ENCODE assay signal across 19 cellular contexts in the genomic region with DNA sequence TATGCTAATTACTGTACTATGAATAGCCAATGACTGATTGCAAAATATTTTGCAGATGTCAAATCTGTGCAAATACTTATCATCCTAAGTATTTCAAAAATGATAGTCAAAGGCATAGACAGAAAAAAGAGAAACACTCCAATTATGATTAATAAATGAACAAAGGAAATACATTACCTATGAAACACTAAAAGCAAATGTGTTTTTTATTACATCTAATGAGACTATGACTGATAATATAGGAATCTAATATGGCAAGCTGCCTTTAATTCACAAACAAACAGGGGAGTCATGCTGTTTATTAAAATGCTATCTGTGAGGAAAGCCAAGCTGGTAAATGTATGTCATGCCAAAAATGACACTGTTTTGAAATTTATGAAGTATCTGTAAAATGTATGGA.
"Had no signal": no experiment of that assay in that cellular context is flagged by ENCODE, and none has a peak within 500 bp of the region (broad histone marks: within the 10 kb centered on the region; RNA-seq: fewer than 3 reads in every experiment).

No MANE protein-coding gene starts in this region.

- DNase-seq: colonic mucosa; dermis blood vessel endothelial cell; immature natural killer cell; left colon; mammary epithelial cell; natural killer cell; nucleus accumbens; pancreas; right cardiac atrium; small intestine; stimulated activated CD4-positive, alpha-beta T cell treated with anti-CD3 and anti-CD28 coated beads, Interleukin-12 subunit alpha, Interleukin-12 subunit beta, amount 100 ng/mL, for 4 hours; stimulated activated naive CD4-positive, alpha-beta T cell treated with Interleukin-2 at 50 U/mL for 16 hours; thyroid gland; uterus had no signal

- H3K27me3 ChIP-seq: colonic mucosa, foreskin keratinocyte, neural progenitor cell, pancreas, suprapubic skin, thyroid gland, uterus had no signal

- H2AFZ ChIP-seq: neural progenitor cell had no signal

- H3K36me3 ChIP-seq: colonic mucosa, neural progenitor cell, pancreas, suprapubic skin, thyroid gland, uterus had no signal

- H3K9me3 Mint-ChIP-seq: neural progenitor cell had no signal

- H3K4me3 Mint-ChIP-seq: immature natural killer cell, natural killer cell, neural progenitor cell, type B pancreatic cell had no signal

- H3K4me3 ChIP-seq: colonic mucosa, neural progenitor cell, pancreas, suprapubic skin, thyroid gland, uterus had no signal

- H3K27ac ChIP-seq: colonic mucosa, foreskin keratinocyte, neural progenitor cell, pancreas, suprapubic skin, thyroid gland, uterus had no signal

- H3K9me3 ChIP-seq: colonic mucosa, pancreas, suprapubic skin, thyroid gland, uterus had no signal

- H3K4me1 ChIP-seq: colonic mucosa, foreskin keratinocyte, neural progenitor cell, pancreas, uterus had no signal

- H3K9ac ChIP-seq: neural progenitor cell had no signal

- H3K36me3 Mint-ChIP-seq: natural killer cell, neural progenitor cell had no signal

- H3K27ac Mint-ChIP-seq: immature natural killer cell, natural killer cell, neural progenitor cell, progenitor cell of endocrine pancreas, type B pancreatic cell had no signal

- H3K4me1 Mint-ChIP-seq: immature natural killer cell, natural killer cell had no signal

- H3K4me2 ChIP-seq: neural progenitor cell had no signal
